ENCODE assay signal across 9 cellular contexts in the genomic region with DNA sequence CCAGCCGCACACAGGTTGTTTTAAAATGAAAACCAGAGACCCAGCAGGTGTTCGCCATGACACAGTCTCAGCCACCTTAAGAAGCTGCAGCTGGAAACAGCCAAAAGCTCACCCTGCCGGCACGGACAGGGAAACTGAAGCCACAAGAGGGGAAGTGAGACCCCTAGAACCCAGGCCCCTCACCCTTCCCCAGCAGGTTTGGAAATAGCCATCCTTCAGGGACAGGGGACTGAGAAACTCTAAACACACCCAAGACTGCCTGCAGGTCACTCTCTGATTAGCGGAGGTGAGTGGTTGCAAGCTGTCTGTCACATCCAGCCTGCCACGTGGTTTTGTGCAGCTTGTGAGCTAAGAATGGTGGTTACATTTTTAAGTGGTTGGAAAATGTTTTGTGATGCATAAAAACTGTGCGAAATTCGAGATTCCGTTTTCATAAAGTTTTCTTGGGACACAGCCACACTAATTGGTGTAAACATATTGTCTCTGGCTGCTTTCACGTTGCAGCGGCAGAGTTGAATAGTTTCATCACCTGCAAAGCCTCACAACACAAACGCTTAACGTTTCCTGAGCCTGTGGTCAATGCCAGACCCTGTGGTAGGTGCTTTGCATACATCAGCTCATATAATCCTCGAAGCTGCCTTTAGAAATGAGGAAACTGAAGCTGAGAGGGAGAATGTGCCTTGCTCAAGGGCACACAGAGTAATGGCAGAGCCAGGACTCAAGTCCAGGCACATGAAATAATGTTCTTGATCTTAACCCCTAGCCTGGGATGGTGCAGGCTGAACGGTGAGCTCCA. TPM values are rescaled to one million over a fixed set of nuclear protein-coding genes. Genes with fewer than 3 reads are reported as not detected.
DNase-seq lines count a peak whose midpoint lies in the region; ATAC-seq, FAIRE-seq and TF ChIP-seq lines count a peak whose summit lies in the region.
"Had no signal": no experiment of that assay in that cellular context is flagged by ENCODE, and none has a peak within 500 bp of the region (broad histone marks: within the 10 kb centered on the region; RNA-seq: fewer than 3 reads in every experiment).

No MANE protein-coding gene starts in this region.

- H3K4me1 Mint-ChIP-seq in activated CD4-positive, alpha-beta T cell treated with anti-CD3 and anti-CD28 coated beads, Interleukin-2, amount 10 ng/mL, durations not matched to agents 7 days and 5 days, result peaks cover 49% of the 10 kb centered on the region

- POLR2A ChIA-PET in activated CD4-positive, alpha-beta T cell treated with anti-CD3 and anti-CD28 coated beads, Interleukin-2, amount 10 ng/mL, durations not matched to agents 7 days and 5 days (lab: Charles Lee), result no interaction called here

- TF ChIP-seq CTCF in HL-60 (IDR thresholded peaks at IDR 0.05; ENCODE audit: insufficient read depth, low read length), result no peak

- no peaks in the 10 kb centered on the region for H3K9me3 ChIP-seq in mononuclear cell (ENCODE audit: low read depth, low read length)

- H3K4me3 ChIP-seq in HL-60 (replicated peaks; ENCODE audit: insufficient read depth, low read length) (no peak overlapping the region), mononuclear cell (ENCODE audit: low read length) (peak overlapping the region; percentile 37)

- peaks cover 27% of the 10 kb centered on the region for H3K36me3 Mint-ChIP-seq in activated CD4-positive, alpha-beta T cell treated with anti-CD3 and anti-CD28 coated beads, Interleukin-2, amount 10 ng/mL, durations not matched to agents 7 days and 5 days (ENCODE audit: low read depth)

- ATAC-seq in GM18520 (IDR thresholded peaks at IDR 0.05; ENCODE audit: unreplicated experiment) (peak; percentile 30), GM21576 (IDR thresholded peaks at IDR 0.05; ENCODE audit: unreplicated experiment) (peak; percentile 44)

- peak overlapping the region; percentile 98 for H3K27ac ChIP-seq in HL-60 (replicated peaks)

- H3K4me1 ChIP-seq in mononuclear cell (ENCODE audit: insufficient read depth, low read length), result peaks cover 93% of the 10 kb centered on the region

- CTCF ChIA-PET in activated CD4-positive, alpha-beta T cell treated with anti-CD3 and anti-CD28 coated beads, Interleukin-2, amount 10 ng/mL, durations not matched to agents 7 days and 5 days (lab: Charles Lee), result interaction anchor here (0.7 to 9.8 kb wide), 9 partner anchors 8 to 70 kb away, joined by 3 to 115 read pairs (median 8); no protein-coding TSS in a partner anchor

- no peak for FAIRE-seq in RCC 7860 (lab: Jason Lieb, UNC)

- DNase-seq in HL-60 (ENCODE audit: low read depth in 1 of 2, low spot score in 1 of 2), result peak; percentile 73 to 96
- peak; percentile 76 for DNase-seq in activated CD4-positive, alpha-beta T cell treated with anti-CD3 and anti-CD28 coated beads, Interleukin-2, amount 10 ng/mL, durations not matched to agents 7 days and 5 days
- DNase-seq in RCC 7860 (ENCODE audit: low spot score), result no peak
- DNase-seq in COLO829 (ENCODE audit: low spot score), result no peak
- no peak for DNase-seq in NCI-H2196 treated with DMSO at 0.1 percent for 48 hours (lab: John Stamatoyannopoulos, UW; ENCODE audit: unreplicated experiment)

- no peaks in the 10 kb centered on the region for H3K27me3 ChIP-seq in HL-60 (ENCODE audit: insufficient read depth, poor library complexity, severe bottlenecking)
- H3K27me3 ChIP-seq in mononuclear cell (ENCODE audit: insufficient read depth, low read length), result no peaks in the 10 kb centered on the region

- H3K4me3 Mint-ChIP-seq in activated CD4-positive, alpha-beta T cell treated with anti-CD3 and anti-CD28 coated beads, Interleukin-2, amount 10 ng/mL, durations not matched to agents 7 days and 5 days, result peak overlapping the region; percentile 98

- peak overlapping the region; percentile 100 for H3K27ac Mint-ChIP-seq in activated CD4-positive, alpha-beta T cell treated with anti-CD3 and anti-CD28 coated beads, Interleukin-2, amount 10 ng/mL, durations not matched to agents 7 days and 5 days

- H3K27me3 Mint-ChIP-seq in activated CD4-positive, alpha-beta T cell treated with anti-CD3 and anti-CD28 coated beads, Interleukin-2, amount 10 ng/mL, durations not matched to agents 7 days and 5 days, result no peaks in the 10 kb centered on the region

- no peaks in the 10 kb centered on the region for H3K9me3 Mint-ChIP-seq in activated CD4-positive, alpha-beta T cell treated with anti-CD3 and anti-CD28 coated beads, Interleukin-2, amount 10 ng/mL, durations not matched to agents 7 days and 5 days

RNA-seq across cellular contexts. Expression of gene SELPLG, which starts 1.7 kb away (rescaled TPM):
- total RNA-seq in activated CD4-positive, alpha-beta T cell treated with anti-CD3 and anti-CD28 coated beads, Interleukin-2, amount 10 ng/mL, durations not matched to agents 7 days and 5 days, result 100 to 1,000 TPM; 207 to 214 TPM
- total RNA-seq in mononuclear cell, result 36.8 TPM

RNA-seq across cellular contexts. Expression of gene TMEM119, which starts 37.5 kb away (rescaled TPM):
- 1 to 10 TPM; 1.2 to 1.7 TPM for total RNA-seq in activated CD4-positive, alpha-beta T cell treated with anti-CD3 and anti-CD28 coated beads, Interleukin-2, amount 10 ng/mL, durations not matched to agents 7 days and 5 days
- total RNA-seq in mononuclear cell, result 1.4 TPM
- total RNA-seq: kidney epithelial cell had no signal

Comparison
In these comparisons a context has a peak if more than half of its experiments do, and no peak if none do; other contexts are left out.
1. DNase-seq: peak in HL-60 (2 of 2) and activated CD4-positive, alpha-beta T cell treated with anti-CD3 and anti-CD28 coated beads, Interleukin-2, amount 10 ng/mL, durations not matched to agents 7 days and 5 days (single experiment); none in RCC 7860 (single experiment), COLO829 (single experiment) and NCI-H2196 treated with DMSO at 0.1 percent for 48 hours (single experiment).